In genomic region chr16:52480237-52480636, GRCh38 we compare ENCODE assay signal across 9 cellular contexts.
"Had no signal": no experiment of that assay in that cellular context is flagged by ENCODE, and none has a peak within 500 bp of the region (broad histone marks: within the 10 kb centered on the region; RNA-seq: fewer than 3 reads in every experiment).

No MANE protein-coding gene starts in this region.

- H3K9me3 ChIP-seq: HAP-1 had no signal

- ATAC-seq: GM23338, HCT116 had no signal

- DNase-seq: GM23248, GOT3, H7, H9, HCEC 1CT, HFFc6 had no signal

- H3K36me3 ChIP-seq: HAP-1 had no signal

- H3K27ac ChIP-seq: GM23248 had no signal

- H3K4me3 ChIP-seq: GM23248, GM23338, HAP-1 had no signal
